ENCODE assay signal across 24 cellular contexts in the genomic region with DNA sequence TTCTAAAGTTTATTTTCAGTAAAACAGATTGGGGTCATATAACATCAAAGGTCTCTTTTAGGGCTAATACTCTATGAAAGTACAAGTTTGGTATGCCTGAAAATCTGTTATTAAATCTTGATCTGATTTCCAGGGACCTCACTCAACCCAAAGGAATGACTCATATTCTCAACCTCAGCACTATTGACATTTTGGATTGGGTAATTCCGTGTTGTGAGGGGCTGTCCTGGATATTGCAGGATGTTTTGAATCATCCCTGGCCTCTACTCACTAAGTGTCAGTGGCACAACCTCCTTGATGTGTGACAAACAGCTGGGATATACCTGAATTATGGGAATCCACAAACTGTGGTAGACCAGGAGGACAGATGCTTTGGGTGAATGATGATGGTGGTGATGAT. TPM values are rescaled to one million over a fixed set of nuclear protein-coding genes. Genes with fewer than 3 reads are reported as not detected.
"Had no signal": no experiment of that assay in that cellular context is flagged by ENCODE, and none has a peak within 500 bp of the region (broad histone marks: within the 10 kb centered on the region; RNA-seq: fewer than 3 reads in every experiment).

No MANE protein-coding gene starts in this region.

- FAIRE-seq: frontal cortex, kidney had no signal

- H3K27ac ChIP-seq: ascending aorta, breast epithelium, esophagus muscularis mucosa, left lung, right atrium auricular region, skin epidermis had no signal

- ATAC-seq: activated CD8-positive, alpha-beta T cell treated with anti-CD3 and anti-CD28 coated beads for 36 hours; activated T-helper 17 cell treated with anti-CD3 and anti-CD28 coated beads, Interleukin-2, amount 50 U/mL, for 72 hours; left lung; SK-N-SH treated with all-trans-retinoic acid at 6 μM for 48 hours; T-cell had no signal

- H3K36me3 ChIP-seq: ascending aorta, breast epithelium, esophagus muscularis mucosa, left lung, right atrium auricular region had no signal

- H3K9me3 ChIP-seq: ascending aorta, breast epithelium, esophagus muscularis mucosa, left lung, right atrium auricular region had no signal

- DNase-seq: activated B cell treated with CpG ODN at 0.5 μM for 24 hours; activated CD4-positive, alpha-beta T cell treated with anti-CD3 and anti-CD28 coated beads for 4 hours; activated CD8-positive, alpha-beta T cell treated with anti-CD3 and anti-CD28 coated beads for 36 hours; activated naive CD4-positive, alpha-beta T cell; activated naive CD8-positive, alpha-beta T cell treated with anti-CD3 and anti-CD28 coated beads, Interleukin-2, amount 10 ng/mL, durations not matched to agents 7 days and 5 days; activated T-cell treated with anti-CD3 and anti-CD28 coated beads, Interleukin-2, amount 50 U/mL, for 1 hour; cerebellar nuclear complex; cortex of kidney; head of caudate nucleus; kidney; left lung; midbrain; nephron progenitor cell; stimulated activated CD4-positive, alpha-beta T cell treated with anti-CD3 and anti-CD28 coated beads, Interleukin-15, amount 100 ng/mL, for 24 hours; stimulated activated CD4-positive, alpha-beta T cell treated with anti-CD3 and anti-CD28 coated beads, Interleukin-2, amount 100 ng/mL, for 48 hours; T-cell had no signal

- H3K27me3 ChIP-seq: ascending aorta, left lung, right atrium auricular region had no signal

- H3K4me1 ChIP-seq: ascending aorta, breast epithelium, right atrium auricular region had no signal

- H3K4me3 ChIP-seq: ascending aorta, breast epithelium, esophagus muscularis mucosa, left lung, right atrium auricular region, skin epidermis had no signal

RNA-seq across cellular contexts. Expression of a gene that starts 51.5 kb away (rescaled TPM):
- total RNA-seq: ascending aorta had no signal
